8 cellular contexts compared by ENCODE assay signal in the genomic region with DNA sequence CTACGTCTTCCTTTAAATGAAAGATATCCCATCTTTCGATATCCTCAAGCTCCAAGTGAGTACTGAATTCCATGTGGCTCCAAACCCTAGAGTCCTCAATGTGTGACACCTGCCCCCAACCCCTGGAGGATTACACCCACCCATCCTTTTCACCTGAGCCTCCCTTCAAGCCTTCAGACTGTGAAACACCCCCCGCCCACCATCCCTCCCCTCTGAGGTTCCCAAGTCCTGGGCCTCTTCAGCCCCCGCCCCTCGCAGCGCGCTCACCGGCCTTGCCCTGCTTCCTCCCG. TPM values are rescaled to one million over a fixed set of nuclear protein-coding genes. Genes with fewer than 3 reads are reported as not detected.
DNase-seq lines count a peak whose midpoint lies in the region; ATAC-seq and TF ChIP-seq lines count a peak whose summit lies in the region.

No MANE protein-coding gene starts in this region.

- DNase-seq in NCI-H526 treated with DMSO at 0.1 percent for 48 hours (lab: John Stamatoyannopoulos, UW) (peak; percentile 84), NCI-H526 (lab: John Stamatoyannopoulos, UW) (no peak), pons (ENCODE audit: low spot score) (no peak), erythroblast (lab: John Stamatoyannopoulos, UW) (no peak)
- peak; percentile 68 for DNase-seq in activated T-cell treated with anti-CD3 and anti-CD28 coated beads, Interleukin-2, amount 50 U/mL, for 4 hours
- peak; percentile 80 to 84 for DNase-seq in stimulated activated CD4-positive, alpha-beta T cell treated with anti-CD3 and anti-CD28 coated beads, Interleukin-4, amount 100 ng/mL, for 4 hours

- H3K4me1 Mint-ChIP-seq in activated T-cell treated with anti-CD3 and anti-CD28 coated beads, Interleukin-2, amount 50 U/mL, for 4 hours (ENCODE audit: low read depth): peaks cover 36% of the 10 kb centered on the region

- H3K9me3 ChIP-seq in iPS-18c (ENCODE audit: control insufficient read depth, insufficient read depth, low read length): no peaks in the 10 kb centered on the region

- H3K4me3 Mint-ChIP-seq in activated T-cell treated with anti-CD3 and anti-CD28 coated beads, Interleukin-2, amount 50 U/mL, for 4 hours: peak overlapping the region; percentile 91

- peaks cover 15% of the 10 kb centered on the region for H3K36me3 Mint-ChIP-seq in activated T-cell treated with anti-CD3 and anti-CD28 coated beads, Interleukin-2, amount 50 U/mL, for 4 hours (ENCODE audit: insufficient read depth)

- H3K9me3 Mint-ChIP-seq in activated T-cell treated with anti-CD3 and anti-CD28 coated beads, Interleukin-2, amount 50 U/mL, for 4 hours: no peaks in the 10 kb centered on the region

- peak overlapping the region; percentile 91 for H3K4me3 ChIP-seq in iPS-18c (ENCODE audit: insufficient read depth, low read depth, low read length)

- ATAC-seq in activated T-cell treated with anti-CD3 and anti-CD28 coated beads, Interleukin-2, amount 50 U/mL, for 4 hours: no peak
- no peak for ATAC-seq in GM21381 (IDR thresholded peaks at IDR 0.05; ENCODE audit: unreplicated experiment)

- no peaks in the 10 kb centered on the region for H3K27me3 Mint-ChIP-seq in activated T-cell treated with anti-CD3 and anti-CD28 coated beads, Interleukin-2, amount 50 U/mL, for 4 hours (ENCODE audit: low read depth)

- no peak for TF ChIP-seq POLR2A in erythroblast (IDR thresholded peaks at IDR 0.05; ENCODE audit: low read length)

RNA-seq across cellular contexts. Expression of gene PYGO2, which starts 0.4 kb away (rescaled TPM):
- total RNA-seq in activated T-cell treated with anti-CD3 and anti-CD28 coated beads, Interleukin-2, amount 50 U/mL, for 4 hours: 10 to 100 TPM; 27.6 to 28.3 (median 28.1) TPM

RNA-seq across cellular contexts. Expression of gene PBXIP1, which starts 5.3 kb away (rescaled TPM):
- total RNA-seq in activated T-cell treated with anti-CD3 and anti-CD28 coated beads, Interleukin-2, amount 50 U/mL, for 4 hours: 10 to 100 TPM in 1 of 3 donors, 1 to 10 TPM in 2; 7.7 to 12.7 (median 9.5) TPM

RNA-seq across cellular contexts. Expression of gene SHC1, which starts 9.4 kb away (rescaled TPM):
- total RNA-seq in activated T-cell treated with anti-CD3 and anti-CD28 coated beads, Interleukin-2, amount 50 U/mL, for 4 hours: 10 to 100 TPM; 38.7 to 43.7 (median 39.2) TPM

RNA-seq across cellular contexts. Expression of gene CKS1B, which starts 13.3 kb away (rescaled TPM):
- 10 to 100 TPM; 61.5 to 78.5 (median 76.7) TPM for total RNA-seq in activated T-cell treated with anti-CD3 and anti-CD28 coated beads, Interleukin-2, amount 50 U/mL, for 4 hours

RNA-seq across cellular contexts. Expression of gene FLAD1, which starts 22.0 kb away (rescaled TPM):
- 100 to 1,000 TPM; 108 to 109 (median 108) TPM for total RNA-seq in activated T-cell treated with anti-CD3 and anti-CD28 coated beads, Interleukin-2, amount 50 U/mL, for 4 hours

Comparison
In these comparisons a context has a peak if more than half of its experiments do, and no peak if none do; other contexts are left out.
1. DNase-seq: peak in NCI-H526 treated with DMSO at 0.1 percent for 48 hours (single experiment), activated T-cell treated with anti-CD3 and anti-CD28 coated beads, Interleukin-2, amount 50 U/mL, for 4 hours (single experiment) and stimulated activated CD4-positive, alpha-beta T cell treated with anti-CD3 and anti-CD28 coated beads, Interleukin-4, amount 100 ng/mL, for 4 hours (2 of 2); none in NCI-H526 (0 of 2), pons (single experiment) and erythroblast (0 of 2).